In the genomic region with DNA sequence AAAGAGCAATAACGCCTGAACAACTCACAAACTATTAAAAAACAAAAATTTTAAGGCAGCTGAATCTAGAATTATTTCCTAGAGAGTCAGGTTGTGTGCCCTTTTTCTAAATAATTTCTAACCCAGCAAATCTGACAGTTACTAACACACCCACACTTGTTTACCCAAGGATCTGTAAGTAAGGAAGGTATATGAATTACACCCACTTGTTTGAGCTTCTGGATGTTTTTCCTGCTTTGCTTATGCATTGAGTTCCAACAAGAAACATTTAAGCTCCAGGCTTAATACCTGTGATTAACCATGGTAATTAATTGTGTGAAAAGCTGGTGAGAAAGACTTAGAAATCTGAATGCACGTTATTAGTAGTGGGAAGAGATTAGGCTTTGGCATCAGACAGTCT, we compare ENCODE assay signal across 1 cellular context.
TF ChIP-seq lines count a peak whose summit lies in the region.

No MANE protein-coding gene starts in this region.

TF ChIP-seq in GM23338, 12 proteins besides CTCF, POLR2A, EP300 and RAD21:
- no peak for TF ChIP-seq JUNB (IDR thresholded peaks at IDR 0.05; ENCODE audit: unreplicated experiment)
- TF ChIP-seq, protein P1, sequence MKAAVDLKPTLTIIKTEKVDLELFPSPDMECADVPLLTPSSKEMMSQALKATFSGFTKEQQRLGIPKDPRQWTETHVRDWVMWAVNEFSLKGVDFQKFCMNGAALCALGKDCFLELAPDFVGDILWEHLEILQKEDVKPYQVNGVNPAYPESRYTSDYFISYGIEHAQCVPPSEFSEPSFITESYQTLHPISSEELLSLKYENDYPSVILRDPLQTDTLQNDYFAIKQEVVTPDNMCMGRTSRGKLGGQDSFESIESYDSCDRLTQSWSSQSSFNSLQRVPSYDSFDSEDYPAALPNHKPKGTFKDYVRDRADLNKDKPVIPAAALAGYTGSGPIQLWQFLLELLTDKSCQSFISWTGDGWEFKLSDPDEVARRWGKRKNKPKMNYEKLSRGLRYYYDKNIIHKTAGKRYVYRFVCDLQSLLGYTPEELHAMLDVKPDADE (IDR thresholded peaks at IDR 0.05) = no peak
- TF ChIP-seq STAT1 (IDR thresholded peaks at IDR 0.05; ENCODE audit: unreplicated experiment) = no peak
- no peak for TF ChIP-seq EZH2 (IDR thresholded peaks at IDR 0.05; ENCODE audit: low read depth, unreplicated experiment)
- TF ChIP-seq, protein P2, sequence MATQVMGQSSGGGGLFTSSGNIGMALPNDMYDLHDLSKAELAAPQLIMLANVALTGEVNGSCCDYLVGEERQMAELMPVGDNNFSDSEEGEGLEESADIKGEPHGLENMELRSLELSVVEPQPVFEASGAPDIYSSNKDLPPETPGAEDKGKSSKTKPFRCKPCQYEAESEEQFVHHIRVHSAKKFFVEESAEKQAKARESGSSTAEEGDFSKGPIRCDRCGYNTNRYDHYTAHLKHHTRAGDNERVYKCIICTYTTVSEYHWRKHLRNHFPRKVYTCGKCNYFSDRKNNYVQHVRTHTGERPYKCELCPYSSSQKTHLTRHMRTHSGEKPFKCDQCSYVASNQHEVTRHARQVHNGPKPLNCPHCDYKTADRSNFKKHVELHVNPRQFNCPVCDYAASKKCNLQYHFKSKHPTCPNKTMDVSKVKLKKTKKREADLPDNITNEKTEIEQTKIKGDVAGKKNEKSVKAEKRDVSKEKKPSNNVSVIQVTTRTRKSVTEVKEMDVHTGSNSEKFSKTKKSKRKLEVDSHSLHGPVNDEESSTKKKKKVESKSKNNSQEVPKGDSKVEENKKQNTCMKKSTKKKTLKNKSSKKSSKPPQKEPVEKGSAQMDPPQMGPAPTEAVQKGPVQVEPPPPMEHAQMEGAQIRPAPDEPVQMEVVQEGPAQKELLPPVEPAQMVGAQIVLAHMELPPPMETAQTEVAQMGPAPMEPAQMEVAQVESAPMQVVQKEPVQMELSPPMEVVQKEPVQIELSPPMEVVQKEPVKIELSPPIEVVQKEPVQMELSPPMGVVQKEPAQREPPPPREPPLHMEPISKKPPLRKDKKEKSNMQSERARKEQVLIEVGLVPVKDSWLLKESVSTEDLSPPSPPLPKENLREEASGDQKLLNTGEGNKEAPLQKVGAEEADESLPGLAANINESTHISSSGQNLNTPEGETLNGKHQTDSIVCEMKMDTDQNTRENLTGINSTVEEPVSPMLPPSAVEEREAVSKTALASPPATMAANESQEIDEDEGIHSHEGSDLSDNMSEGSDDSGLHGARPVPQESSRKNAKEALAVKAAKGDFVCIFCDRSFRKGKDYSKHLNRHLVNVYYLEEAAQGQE (IDR thresholded peaks at IDR 0.05; ENCODE audit: unreplicated experiment) = no peak
- no peak for TF ChIP-seq CREB1 (CRISPR knock-in tag; IDR thresholded peaks at IDR 0.05; ENCODE audit: low read depth)
- TF ChIP-seq NANOG (IDR thresholded peaks at IDR 0.05; ENCODE audit: borderline replicate concordance) = no peak
- TF ChIP-seq, protein P3, sequence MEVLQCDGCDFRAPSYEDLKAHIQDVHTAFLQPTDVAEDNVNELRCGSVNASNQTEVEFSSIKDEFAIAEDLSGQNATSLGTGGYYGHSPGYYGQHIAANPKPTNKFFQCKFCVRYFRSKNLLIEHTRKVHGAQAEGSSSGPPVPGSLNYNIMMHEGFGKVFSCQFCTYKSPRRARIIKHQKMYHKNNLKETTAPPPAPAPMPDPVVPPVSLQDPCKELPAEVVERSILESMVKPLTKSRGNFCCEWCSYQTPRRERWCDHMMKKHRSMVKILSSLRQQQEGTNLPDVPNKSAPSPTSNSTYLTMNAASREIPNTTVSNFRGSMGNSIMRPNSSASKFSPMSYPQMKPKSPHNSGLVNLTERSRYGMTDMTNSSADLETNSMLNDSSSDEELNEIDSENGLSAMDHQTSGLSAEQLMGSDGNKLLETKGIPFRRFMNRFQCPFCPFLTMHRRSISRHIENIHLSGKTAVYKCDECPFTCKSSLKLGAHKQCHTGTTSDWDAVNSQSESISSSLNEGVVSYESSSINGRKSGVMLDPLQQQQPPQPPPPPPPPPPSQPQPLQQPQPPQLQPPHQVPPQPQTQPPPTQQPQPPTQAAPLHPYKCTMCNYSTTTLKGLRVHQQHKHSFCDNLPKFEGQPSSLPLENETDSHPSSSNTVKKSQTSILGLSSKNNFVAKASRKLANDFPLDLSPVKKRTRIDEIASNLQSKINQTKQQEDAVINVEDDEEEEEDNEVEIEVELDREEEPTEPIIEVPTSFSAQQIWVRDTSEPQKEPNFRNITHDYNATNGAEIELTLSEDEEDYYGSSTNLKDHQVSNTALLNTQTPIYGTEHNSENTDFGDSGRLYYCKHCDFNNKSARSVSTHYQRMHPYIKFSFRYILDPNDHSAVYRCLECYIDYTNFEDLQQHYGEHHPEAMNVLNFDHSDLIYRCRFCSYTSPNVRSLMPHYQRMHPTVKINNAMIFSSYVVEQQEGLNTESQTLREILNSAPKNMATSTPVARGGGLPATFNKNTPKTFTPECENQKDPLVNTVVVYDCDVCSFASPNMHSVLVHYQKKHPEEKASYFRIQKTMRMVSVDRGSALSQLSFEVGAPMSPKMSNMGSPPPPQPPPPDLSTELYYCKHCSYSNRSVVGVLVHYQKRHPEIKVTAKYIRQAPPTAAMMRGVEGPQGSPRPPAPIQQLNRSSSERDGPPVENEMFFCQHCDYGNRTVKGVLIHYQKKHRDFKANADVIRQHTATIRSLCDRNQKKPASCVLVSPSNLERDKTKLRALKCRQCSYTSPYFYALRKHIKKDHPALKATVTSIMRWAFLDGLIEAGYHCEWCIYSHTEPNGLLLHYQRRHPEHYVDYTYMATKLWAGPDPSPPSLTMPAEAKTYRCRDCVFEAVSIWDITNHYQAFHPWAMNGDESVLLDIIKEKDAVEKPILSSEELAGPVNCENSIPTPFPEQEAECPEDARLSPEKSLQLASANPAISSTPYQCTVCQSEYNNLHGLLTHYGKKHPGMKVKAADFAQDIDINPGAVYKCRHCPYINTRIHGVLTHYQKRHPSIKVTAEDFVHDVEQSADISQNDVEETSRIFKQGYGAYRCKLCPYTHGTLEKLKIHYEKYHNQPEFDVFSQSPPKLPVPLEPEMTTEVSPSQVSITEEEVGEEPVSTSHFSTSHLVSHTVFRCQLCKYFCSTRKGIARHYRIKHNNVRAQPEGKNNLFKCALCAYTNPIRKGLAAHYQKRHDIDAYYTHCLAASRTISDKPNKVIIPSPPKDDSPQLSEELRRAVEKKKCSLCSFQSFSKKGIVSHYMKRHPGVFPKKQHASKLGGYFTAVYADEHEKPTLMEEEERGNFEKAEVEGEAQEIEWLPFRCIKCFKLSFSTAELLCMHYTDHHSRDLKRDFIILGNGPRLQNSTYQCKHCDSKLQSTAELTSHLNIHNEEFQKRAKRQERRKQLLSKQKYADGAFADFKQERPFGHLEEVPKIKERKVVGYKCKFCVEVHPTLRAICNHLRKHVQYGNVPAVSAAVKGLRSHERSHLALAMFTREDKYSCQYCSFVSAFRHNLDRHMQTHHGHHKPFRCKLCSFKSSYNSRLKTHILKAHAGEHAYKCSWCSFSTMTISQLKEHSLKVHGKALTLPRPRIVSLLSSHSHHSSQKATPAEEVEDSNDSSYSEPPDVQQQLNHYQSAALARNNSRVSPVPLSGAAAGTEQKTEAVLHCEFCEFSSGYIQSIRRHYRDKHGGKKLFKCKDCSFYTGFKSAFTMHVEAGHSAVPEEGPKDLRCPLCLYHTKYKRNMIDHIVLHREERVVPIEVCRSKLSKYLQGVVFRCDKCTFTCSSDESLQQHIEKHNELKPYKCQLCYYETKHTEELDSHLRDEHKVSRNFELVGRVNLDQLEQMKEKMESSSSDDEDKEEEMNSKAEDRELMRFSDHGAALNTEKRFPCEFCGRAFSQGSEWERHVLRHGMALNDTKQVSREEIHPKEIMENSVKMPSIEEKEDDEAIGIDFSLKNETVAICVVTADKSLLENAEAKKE (CRISPR knock-in tag; IDR thresholded peaks at IDR 0.05) = no peak
- TF ChIP-seq ZNF331 (CRISPR knock-in tag; IDR thresholded peaks at IDR 0.05; ENCODE audit: low read depth) = no peak
